26 cellular contexts compared by ENCODE assay signal in genomic region chr6:38225766-38226165, GRCh38.
DNase-seq lines count a peak whose midpoint lies in the region; ATAC-seq, FAIRE-seq and TF ChIP-seq lines count a peak whose summit lies in the region.
"Had no signal": no experiment of that assay in that cellular context is flagged by ENCODE, and none has a peak within 500 bp of the region (broad histone marks: within the 10 kb centered on the region; RNA-seq: fewer than 3 reads in every experiment).

No MANE protein-coding gene starts in this region.

- H4K20me1 ChIP-seq in HepG2 (ENCODE audit: insufficient read depth, low read length) (no peaks in the 10 kb centered on the region), neural progenitor cell (ENCODE audit: low read depth) (peaks cover 31% of the 10 kb centered on the region)

- no peaks in the 10 kb centered on the region for H3K36me3 Mint-ChIP-seq in neural progenitor cell

- H3K36me3 ChIP-seq in right lobe of liver (no peaks in the 10 kb centered on the region), HepG2 (replicated peaks in 1 of 2; ENCODE audit: control insufficient read depth in 1 of 2, insufficient read depth in 2 of 2, low read length in 2 of 2) (no peaks in the 10 kb centered on the region), neural progenitor cell (no peaks in the 10 kb centered on the region)
- H3K36me3 ChIP-seq: BE2C, BLaER1 had no signal

- H3F3A ChIP-seq in neural progenitor cell (ENCODE audit: low read depth): no peaks in the 10 kb centered on the region

- no peak for TF ChIP-seq RAD21 in HepG2 (CRISPR knock-in tag; IDR thresholded peaks at IDR 0.05)

- H3K9me3 ChIP-seq in right lobe of liver: no peaks in the 10 kb centered on the region
- H3K9me3 ChIP-seq in HepG2 (ENCODE audit: low read length): no peaks in the 10 kb centered on the region
- H3K9me3 ChIP-seq in neural progenitor cell (ENCODE audit: low read depth): no peaks in the 10 kb centered on the region
- H3K9me3 ChIP-seq: BE2C, BLaER1 had no signal

- peaks cover 10% of the 10 kb centered on the region for H3K27me3 Mint-ChIP-seq in neural progenitor cell (ENCODE audit: insufficient read depth, low read depth)
- H3K27me3 Mint-ChIP-seq: CD4-positive, alpha-beta memory T cell; CD4-positive, CD25-positive, alpha-beta regulatory T cell; CD8-positive, alpha-beta memory T cell had no signal

- H3K9me3 Mint-ChIP-seq in neural progenitor cell: no peaks in the 10 kb centered on the region
- H3K9me3 Mint-ChIP-seq: CD8-positive, alpha-beta memory T cell had no signal

- WGBS in right lobe of liver (ENCODE audit: insufficient coverage, low coverage, low lambda C conversion rate, missing lambda C conversion rate): 38% methylated on average over 2 of the region's 2 CpGs
- WGBS in HepG2 (ENCODE audit: low lambda C conversion rate): 2% methylated on average over 2 of the region's 2 CpGs

- no peaks in the 10 kb centered on the region for H3K79me2 ChIP-seq in HepG2 (ENCODE audit: insufficient read depth, low read length)
- H3K79me2 ChIP-seq in neural progenitor cell (ENCODE audit: low read depth): no peaks in the 10 kb centered on the region

- H3K27ac ChIP-seq in right lobe of liver (no peak overlapping the region), HepG2 (ENCODE audit: extremely low read length, insufficient read depth, low read length) (no peak overlapping the region), neural progenitor cell (no peak overlapping the region)
- H3K27ac ChIP-seq: BLaER1 had no signal

- H3K27me3 ChIP-seq in right lobe of liver (no peaks in the 10 kb centered on the region), HepG2 (ENCODE audit: control insufficient read depth in 1 of 2, insufficient read depth in 2 of 2, low read length in 2 of 2) (no peaks in the 10 kb centered on the region), neural progenitor cell (no peaks in the 10 kb centered on the region)
- H3K27me3 ChIP-seq: BE2C, BLaER1 had no signal

- no peak for TF ChIP-seq POLR2A in right lobe of liver (IDR thresholded peaks at IDR 0.05)
- no peak for TF ChIP-seq POLR2A in HepG2 (IDR thresholded peaks at IDR 0.05; ENCODE audit: insufficient read depth in 1 of 2, low read depth in 2 of 2, low read length in 2 of 2)

- intact Hi-C loops in right lobe of liver (cut with DNase I): no loop called here
- intact Hi-C loops in HepG2 (cut with micrococcal nuclease; ENCODE audit: unreplicated experiment): no loop called here

- H3K4me3 Mint-ChIP-seq in neural progenitor cell: no peak overlapping the region
- H3K4me3 Mint-ChIP-seq: CD14-positive monocyte; CD4-positive, alpha-beta memory T cell; CD4-positive, CD25-positive, alpha-beta regulatory T cell; CD8-positive, alpha-beta memory T cell had no signal

- H3K27ac Mint-ChIP-seq in neural progenitor cell: peak overlapping the region; percentile 26
- H3K27ac Mint-ChIP-seq: CD14-positive monocyte; CD4-positive, alpha-beta memory T cell; CD4-positive, CD25-positive, alpha-beta regulatory T cell had no signal

- H3K4me1 ChIP-seq in right lobe of liver: no peaks in the 10 kb centered on the region
- H3K4me1 ChIP-seq in HepG2 (ENCODE audit: insufficient read depth, low read length): no peaks in the 10 kb centered on the region
- peaks cover 8% of the 10 kb centered on the region for H3K4me1 ChIP-seq in neural progenitor cell
- H3K4me1 ChIP-seq: BLaER1 had no signal

- in situ Hi-C loops in HepG2 (cut with HindIII; ENCODE audit: extremely low pct_ligation_motif_present, low pct_unique_long_range_greater_than_20kb): no loop called here

- TF ChIP-seq EP300 in HepG2 (IDR thresholded peaks at IDR 0.05; ENCODE audit: low read depth in 2 of 2, low read length in 2 of 2) (no peak), HepG2 (CRISPR knock-in tag; IDR thresholded peaks at IDR 0.05; ENCODE audit: borderline replicate concordance) (no peak)

- no peak for TF ChIP-seq CTCF in right lobe of liver (IDR thresholded peaks at IDR 0.05)
- TF ChIP-seq CTCF in HepG2 (CRISPR knock-in tag; IDR thresholded peaks at IDR 0.05): no peak
- no peak for TF ChIP-seq CTCF in neural progenitor cell (IDR thresholded peaks at IDR 0.05)

- H2AFZ ChIP-seq in HepG2 (ENCODE audit: low read length) (no peak overlapping the region), neural progenitor cell (replicated peaks) (no peak overlapping the region)

- no peak overlapping the region for H3K4me2 ChIP-seq in HepG2 (ENCODE audit: low read depth, low read length)
- H3K4me2 ChIP-seq in neural progenitor cell: no peak overlapping the region
- H3K4me2 ChIP-seq: BLaER1 had no signal

- no peak overlapping the region for H3K4me3 ChIP-seq in right lobe of liver
- no peak overlapping the region for H3K4me3 ChIP-seq in HepG2 (replicated peaks in 1 of 3; ENCODE audit: insufficient read depth in 1 of 3, low read depth in 2 of 3, low read length in 3 of 3)
- no peak overlapping the region for H3K4me3 ChIP-seq in neural progenitor cell
- H3K4me3 ChIP-seq: BLaER1, GM12878 had no signal

- H3K4me1 Mint-ChIP-seq in neural progenitor cell: peaks cover 4% of the 10 kb centered on the region
- H3K4me1 Mint-ChIP-seq: CD14-positive monocyte had no signal

- H3K9ac ChIP-seq in HepG2 (ENCODE audit: insufficient read depth, low read depth, low read length) (no peak overlapping the region), neural progenitor cell (no peak overlapping the region)
- H3K9ac ChIP-seq: BLaER1 had no signal

- no peak for DNase-seq in right lobe of liver
- no peak for DNase-seq in HepG2 (ENCODE audit: low spot score)
- no peak for DNase-seq in left lobe of liver (ENCODE audit: low spot score)
- no peak for DNase-seq in neural progenitor cell (ENCODE audit: low spot score)
- DNase-seq: 8988T; ACHN; BE2C; CD4-positive, alpha-beta memory T cell; CD4-positive, CD25-positive, alpha-beta regulatory T cell; CD8-positive, alpha-beta memory T cell; COR-L47; DMS 273 treated with DMSO at 0.1 percent for 48 hours; DMS153; DMS53; DND-41; EL; GDM1 had no signal

- POLR2A ChIA-PET in HepG2 (lab: Yijun Ruan, JAX): no interaction called here

- no TSS peak for BruUV-seq in HepG2 (replicated peaks; lab: Mats Ljungman, UMichigan)

- ATAC-seq in right lobe of liver (peak in 3 of 4 donors; percentile 46 to 47 (median 46)), HepG2 (no peak), left lobe of liver (peak; percentile 66), HG02678 (IDR thresholded peaks at IDR 0.05; ENCODE audit: unreplicated experiment) (no peak), GM19395 (IDR thresholded peaks at IDR 0.05; ENCODE audit: unreplicated experiment) (no peak), HG03135 (IDR thresholded peaks at IDR 0.05; ENCODE audit: unreplicated experiment) (no peak)
- ATAC-seq: GM12878 had no signal

- CTCF ChIA-PET in HepG2 (lab: Yijun Ruan, JAX; ENCODE audit: low intra/inter-chr PET ratio, low total read pairs): no interaction called here

- no peak for FAIRE-seq in HepG2 (lab: Jason Lieb, UNC)
- FAIRE-seq: A204.1, GM12878, GM12892, GM18507 had no signal

TF ChIP-seq in HepG2, 621 proteins besides CTCF, POLR2A, EP300 and RAD21:
- TF ChIP-seq KLF11 (CRISPR knock-in tag; IDR thresholded peaks at IDR 0.05): no peak
- no peak for TF ChIP-seq MTF1 (CRISPR knock-in tag; IDR thresholded peaks at IDR 0.05)
- no peak for TF ChIP-seq ATAD3A (CRISPR knock-in tag; IDR thresholded peaks at IDR 0.05)
- no peak for TF ChIP-seq ZNF496 (CRISPR knock-in tag; IDR thresholded peaks at IDR 0.05; ENCODE audit: insufficient replicate concordance)
- TF ChIP-seq THAP9 (CRISPR knock-in tag; IDR thresholded peaks at IDR 0.05; ENCODE audit: borderline replicate concordance): no peak
- TF ChIP-seq ELF1 (CRISPR knock-in tag; IDR thresholded peaks at IDR 0.05): no peak
- TF ChIP-seq ZNF615 (CRISPR knock-in tag; IDR thresholded peaks at IDR 0.05; ENCODE audit: borderline replicate concordance): no peak
- TF ChIP-seq HOXA3 (CRISPR knock-in tag; IDR thresholded peaks at IDR 0.05): no peak

Comparison
In these comparisons a context has a peak if more than half of its experiments do, and no peak if none do; other contexts are left out.
1. ATAC-seq: peak in right lobe of liver (3 of 4) and left lobe of liver (single experiment); none in HepG2 (single experiment), HG02678 (single experiment), GM19395 (single experiment) and HG03135 (single experiment).